In genomic region chr11:65013692-65014145, GRCh38 we compare ENCODE assay signal across 1 cellular context.
TF ChIP-seq lines count a peak whose summit lies in the region.

No MANE protein-coding gene starts in this region.

TF ChIP-seq in HepG2, 621 proteins besides CTCF, POLR2A, EP300 and RAD21 (continued from another document and continues in another):
- TF ChIP-seq UBTF (CRISPR knock-in tag; IDR thresholded peaks at IDR 0.05) (peak; percentile 51; the same call in 1 of the 2 replicates), CAMTA2 (CRISPR knock-in tag; IDR thresholded peaks at IDR 0.05; ENCODE audit: borderline replicate concordance) (0 out of 2 replicates have a peak, but pooled peaks have one; percentile 67), POGK (CRISPR knock-in tag; conservative IDR thresholded peaks at IDR 0.05) (peak; percentile 71; the same call in 1 of the 2 replicates), BCL6 (CRISPR knock-in tag; IDR thresholded peaks at IDR 0.05) (peak; percentile 32; the same call in 1 of the 2 replicates), HCFC1 (IDR thresholded peaks at IDR 0.05; ENCODE audit: low read depth, low read length) (0 out of 2 replicates have a peak, but pooled peaks have one; percentile 15), NFAT5 (CRISPR knock-in tag; IDR thresholded peaks at IDR 0.05) (peak; percentile 33; the same call in 1 of the 2 replicates), SIX4 (CRISPR knock-in tag; IDR thresholded peaks at IDR 0.05) (0 out of 2 replicates have a peak, but pooled peaks have one; percentile 6), ZNF317 (CRISPR knock-in tag; IDR thresholded peaks at IDR 0.05) (peak; percentile 50; the same call in 1 of the 2 replicates), ZSCAN9 (CRISPR knock-in tag; IDR thresholded peaks at IDR 0.05; ENCODE audit: borderline replicate concordance) (peak; percentile 5; the same call in 1 of the 2 replicates), DNMT1 (CRISPR knock-in tag; IDR thresholded peaks at IDR 0.05) (no peak; the same call in 1 of the 2 replicates), HNF4A (CRISPR knock-in tag; IDR thresholded peaks at IDR 0.05) (no peak), PITX1 (CRISPR knock-in tag; IDR thresholded peaks at IDR 0.05) (0 out of 2 replicates have a peak, but pooled peaks have one; percentile 30), ZNF432 (CRISPR knock-in tag; IDR thresholded peaks at IDR 0.05; ENCODE audit: borderline replicate concordance) (no peak), SNAI1 (CRISPR knock-in tag; IDR thresholded peaks at IDR 0.05; ENCODE audit: borderline replicate concordance) (peak; percentile 27; the same call in 1 of the 2 replicates), THAP11 (CRISPR knock-in tag; IDR thresholded peaks at IDR 0.05) (peak; percentile 77), FOXP1 (IDR thresholded peaks at IDR 0.05) (no peak), FOXP1 (CRISPR knock-in tag; IDR thresholded peaks at IDR 0.05) (no peak), ZNF552 (CRISPR knock-in tag; IDR thresholded peaks at IDR 0.05; ENCODE audit: borderline replicate concordance) (0 out of 2 replicates have a peak, but pooled peaks have one; percentile 59), ESRRA (CRISPR knock-in tag; IDR thresholded peaks at IDR 0.05; ENCODE audit: low read depth) (no peak), TBL1XR1 (IDR thresholded peaks at IDR 0.05; ENCODE audit: borderline replicate concordance, low read length, partially characterized antibody) (no peak), HOMEZ (CRISPR knock-in tag; IDR thresholded peaks at IDR 0.05; ENCODE audit: low read depth) (no peak), NKX3-1 (CRISPR knock-in tag; IDR thresholded peaks at IDR 0.05) (peak; percentile 12; the same call in 1 of the 2 replicates), ZNF143 (CRISPR knock-in tag; IDR thresholded peaks at IDR 0.05) (0 out of 2 replicates have a peak, but pooled peaks have one; percentile 59), ARNT (IDR thresholded peaks at IDR 0.05) (no peak), RORA (CRISPR knock-in tag; IDR thresholded peaks at IDR 0.05) (no peak; the same call in 1 of the 2 replicates), ZNF569 (CRISPR knock-in tag; IDR thresholded peaks at IDR 0.05; ENCODE audit: borderline replicate concordance) (0 out of 2 replicates have a peak, but pooled peaks have one; percentile 40), NR2F2 (IDR thresholded peaks at IDR 0.05; ENCODE audit: borderline replicate concordance, low read depth) (peak; percentile 37; the same call in 1 of the 2 replicates), CENPT (CRISPR knock-in tag; IDR thresholded peaks at IDR 0.05; ENCODE audit: low read depth) (0 out of 2 replicates have a peak, but pooled peaks have one; percentile 36), SRY (CRISPR knock-in tag; IDR thresholded peaks at IDR 0.05) (peak; percentile 24; the same call in 1 of the 2 replicates), ZNF224 (CRISPR knock-in tag; IDR thresholded peaks at IDR 0.05) (peak; percentile 56; the same call in 1 of the 2 replicates), ZBTB14 (CRISPR knock-in tag; IDR thresholded peaks at IDR 0.05) (peak; percentile 8; the same call in 1 of the 2 replicates), BRCA1 (CRISPR knock-in tag; IDR thresholded peaks at IDR 0.05) (no peak)
- TF ChIP-seq, protein P1, sequence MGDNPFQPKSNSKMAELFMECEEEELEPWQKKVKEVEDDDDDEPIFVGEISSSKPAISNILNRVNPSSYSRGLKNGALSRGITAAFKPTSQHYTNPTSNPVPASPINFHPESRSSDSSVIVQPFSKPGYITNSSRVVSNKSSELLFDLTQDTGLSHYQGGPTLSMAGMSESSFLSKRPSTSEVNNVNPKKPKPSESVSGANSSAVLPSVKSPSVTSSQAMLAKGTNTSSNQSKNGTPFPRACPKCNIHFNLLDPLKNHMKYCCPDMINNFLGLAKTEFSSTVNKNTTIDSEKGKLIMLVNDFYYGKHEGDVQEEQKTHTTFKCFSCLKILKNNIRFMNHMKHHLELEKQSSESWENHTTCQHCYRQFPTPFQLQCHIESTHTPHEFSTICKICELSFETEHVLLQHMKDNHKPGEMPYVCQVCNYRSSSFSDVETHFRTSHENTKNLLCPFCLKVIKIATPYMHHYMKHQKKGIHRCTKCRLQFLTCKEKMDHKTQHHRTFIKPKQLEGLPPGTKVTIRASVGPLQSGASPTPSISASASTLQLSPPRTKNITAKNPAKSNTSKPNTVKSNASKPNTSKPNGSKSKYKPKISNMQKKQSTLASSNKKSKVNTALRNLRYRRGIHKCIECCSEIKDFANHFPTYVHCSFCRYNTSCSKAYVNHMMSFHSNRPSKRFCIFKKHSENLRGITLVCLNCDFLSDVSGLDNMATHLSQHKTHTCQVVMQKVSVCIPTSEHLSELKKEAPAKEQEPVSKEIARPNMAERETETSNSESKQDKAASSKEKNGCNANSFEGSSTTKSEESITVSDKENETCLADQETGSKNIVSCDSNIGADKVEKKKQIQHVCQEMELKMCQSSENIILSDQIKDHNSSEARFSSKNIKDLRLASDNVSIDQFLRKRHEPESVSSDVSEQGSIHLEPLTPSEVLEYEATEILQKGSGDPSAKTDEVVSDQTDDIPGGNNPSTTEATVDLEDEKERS (CRISPR knock-in tag; IDR thresholded peaks at IDR 0.05) = 0 out of 2 replicates have a peak, but pooled peaks have one; percentile 57
- TF ChIP-seq, protein P2, sequence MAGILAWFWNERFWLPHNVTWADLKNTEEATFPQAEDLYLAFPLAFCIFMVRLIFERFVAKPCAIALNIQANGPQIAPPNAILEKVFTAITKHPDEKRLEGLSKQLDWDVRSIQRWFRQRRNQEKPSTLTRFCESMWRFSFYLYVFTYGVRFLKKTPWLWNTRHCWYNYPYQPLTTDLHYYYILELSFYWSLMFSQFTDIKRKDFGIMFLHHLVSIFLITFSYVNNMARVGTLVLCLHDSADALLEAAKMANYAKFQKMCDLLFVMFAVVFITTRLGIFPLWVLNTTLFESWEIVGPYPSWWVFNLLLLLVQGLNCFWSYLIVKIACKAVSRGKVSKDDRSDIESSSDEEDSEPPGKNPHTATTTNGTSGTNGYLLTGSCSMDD (CRISPR knock-in tag; IDR thresholded peaks at IDR 0.05) = no peak
- TF ChIP-seq, protein P3, sequence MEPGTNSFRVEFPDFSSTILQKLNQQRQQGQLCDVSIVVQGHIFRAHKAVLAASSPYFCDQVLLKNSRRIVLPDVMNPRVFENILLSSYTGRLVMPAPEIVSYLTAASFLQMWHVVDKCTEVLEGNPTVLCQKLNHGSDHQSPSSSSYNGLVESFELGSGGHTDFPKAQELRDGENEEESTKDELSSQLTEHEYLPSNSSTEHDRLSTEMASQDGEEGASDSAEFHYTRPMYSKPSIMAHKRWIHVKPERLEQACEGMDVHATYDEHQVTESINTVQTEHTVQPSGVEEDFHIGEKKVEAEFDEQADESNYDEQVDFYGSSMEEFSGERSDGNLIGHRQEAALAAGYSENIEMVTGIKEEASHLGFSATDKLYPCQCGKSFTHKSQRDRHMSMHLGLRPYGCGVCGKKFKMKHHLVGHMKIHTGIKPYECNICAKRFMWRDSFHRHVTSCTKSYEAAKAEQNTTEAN (CRISPR knock-in tag; conservative IDR thresholded peaks at IDR 0.05) = 0 out of 2 replicates have a peak, but pooled peaks have one; percentile 51
- TF ChIP-seq, protein P4, sequence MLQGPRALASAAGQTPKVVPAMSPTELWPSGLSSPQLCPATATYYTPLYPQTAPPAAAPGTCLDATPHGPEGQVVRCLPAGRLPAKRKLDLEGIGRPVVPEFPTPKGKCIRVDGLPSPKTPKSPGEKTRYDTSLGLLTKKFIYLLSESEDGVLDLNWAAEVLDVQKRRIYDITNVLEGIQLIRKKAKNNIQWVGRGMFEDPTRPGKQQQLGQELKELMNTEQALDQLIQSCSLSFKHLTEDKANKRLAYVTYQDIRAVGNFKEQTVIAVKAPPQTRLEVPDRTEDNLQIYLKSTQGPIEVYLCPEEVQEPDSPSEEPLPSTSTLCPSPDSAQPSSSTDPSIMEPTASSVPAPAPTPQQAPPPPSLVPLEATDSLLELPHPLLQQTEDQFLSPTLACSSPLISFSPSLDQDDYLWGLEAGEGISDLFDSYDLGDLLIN (CRISPR knock-in tag; IDR thresholded peaks at IDR 0.05; ENCODE audit: borderline replicate concordance) = 0 out of 2 replicates have a peak, but pooled peaks have one; percentile 41
- TF ChIP-seq, protein P5, sequence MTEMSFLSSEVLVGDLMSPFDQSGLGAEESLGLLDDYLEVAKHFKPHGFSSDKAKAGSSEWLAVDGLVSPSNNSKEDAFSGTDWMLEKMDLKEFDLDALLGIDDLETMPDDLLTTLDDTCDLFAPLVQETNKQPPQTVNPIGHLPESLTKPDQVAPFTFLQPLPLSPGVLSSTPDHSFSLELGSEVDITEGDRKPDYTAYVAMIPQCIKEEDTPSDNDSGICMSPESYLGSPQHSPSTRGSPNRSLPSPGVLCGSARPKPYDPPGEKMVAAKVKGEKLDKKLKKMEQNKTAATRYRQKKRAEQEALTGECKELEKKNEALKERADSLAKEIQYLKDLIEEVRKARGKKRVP (CRISPR knock-in tag; IDR thresholded peaks at IDR 0.05) = peak in 1 of 2 experiments; percentile 28; a peak in 1 of 4 replicates
